ENCODE assay signal across 15 cellular contexts in the genomic region with DNA sequence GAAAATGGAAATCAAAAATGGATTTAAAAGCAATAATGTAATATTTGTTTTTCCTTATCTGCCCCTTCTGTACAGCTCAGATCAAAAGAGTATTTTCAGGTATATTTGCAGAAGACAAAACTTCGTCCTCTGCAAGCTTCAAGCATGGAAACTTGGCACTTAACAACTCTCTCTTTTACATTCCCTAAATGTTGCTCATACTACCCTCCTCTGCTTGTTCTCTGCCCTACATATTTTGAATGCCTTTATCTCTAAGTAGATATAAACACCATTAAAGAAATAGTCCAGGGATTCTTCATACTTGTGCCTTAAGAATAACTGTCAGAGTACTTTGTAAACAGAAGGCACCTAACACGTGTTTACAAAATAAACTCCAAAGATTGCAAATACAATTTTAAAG. TPM values are rescaled to one million over a fixed set of nuclear protein-coding genes. Genes with fewer than 3 reads are reported as not detected.
DNase-seq lines count a peak whose midpoint lies in the region; ATAC-seq, FAIRE-seq and TF ChIP-seq lines count a peak whose summit lies in the region.
"Had no signal": no experiment of that assay in that cellular context is flagged by ENCODE, and none has a peak within 500 bp of the region (broad histone marks: within the 10 kb centered on the region; RNA-seq: fewer than 3 reads in every experiment).

No MANE protein-coding gene starts in this region.

- H3K4me3 Mint-ChIP-seq in astrocyte (ENCODE audit: unreplicated experiment) (no peak overlapping the region), osteocyte (ENCODE audit: unreplicated experiment) (no peak overlapping the region)
- H3K4me3 Mint-ChIP-seq: activated CD4-positive, alpha-beta memory T cell treated with anti-CD3 and anti-CD28 coated beads, Interleukin-2, amount 10 ng/mL, durations not matched to agents 7 days and 5 days; dendritic cell treated with granulocyte-macrophage colony-stimulating factor and Interleukin-4, amounts not matched to agents 40 ng/mL and 50 ng/mL, for 4 days; T-cell had no signal

- H3K36me3 ChIP-seq in astrocyte (ENCODE audit: insufficient read depth, low read length) (no peaks in the 10 kb centered on the region), heart left ventricle (no peaks in the 10 kb centered on the region), psoas muscle (ENCODE audit: insufficient read depth in 1 of 2, low read depth in 1 of 2) (no peaks in the 10 kb centered on the region)

- H3K9ac ChIP-seq in astrocyte (ENCODE audit: low read length): no peak overlapping the region

- H3K4me1 ChIP-seq in astrocyte (ENCODE audit: insufficient read depth, low read length) (peaks cover 11% of the 10 kb centered on the region), heart left ventricle (peaks cover 0 to 11% (median 0%) of the 10 kb centered on the region in 12 donors), psoas muscle (peaks cover 17% of the 10 kb centered on the region)

- no peak overlapping the region for H3K4me3 ChIP-seq in astrocyte (ENCODE audit: insufficient read depth, low read depth, low read length)
- no peak overlapping the region for H3K4me3 ChIP-seq in heart left ventricle
- H3K4me3 ChIP-seq in psoas muscle: no peak overlapping the region

- H3K9me3 ChIP-seq in astrocyte (ENCODE audit: insufficient read depth, low read depth, low read length) (no peaks in the 10 kb centered on the region), heart left ventricle (peaks cover 0 to 3% (median 0%) of the 10 kb centered on the region in 12 donors), psoas muscle (no peaks in the 10 kb centered on the region)

- H3K27me3 Mint-ChIP-seq in astrocyte (ENCODE audit: low read depth, unreplicated experiment): no peaks in the 10 kb centered on the region
- H3K27me3 Mint-ChIP-seq in osteocyte (ENCODE audit: unreplicated experiment): peaks cover 10% of the 10 kb centered on the region

- H3K9me3 Mint-ChIP-seq in astrocyte (ENCODE audit: unreplicated experiment) (peaks cover 4% of the 10 kb centered on the region), osteocyte (ENCODE audit: unreplicated experiment) (no peaks in the 10 kb centered on the region)
- H3K9me3 Mint-ChIP-seq: dendritic cell treated with granulocyte-macrophage colony-stimulating factor and Interleukin-4, amounts not matched to agents 40 ng/mL and 50 ng/mL, for 4 days had no signal

- TF ChIP-seq CTCF in astrocyte (IDR thresholded peaks at IDR 0.05; ENCODE audit: insufficient read depth, low read depth, low read length) (no peak), heart left ventricle (IDR thresholded peaks at IDR 0.05) (no peak), psoas muscle (IDR thresholded peaks at IDR 0.05) (no peak), osteocyte (IDR thresholded peaks at IDR 0.05) (no peak)

- H3K79me2 ChIP-seq in astrocyte (ENCODE audit: insufficient read depth, low read length): no peaks in the 10 kb centered on the region

- peak; percentile 62 for DNase-seq in GM03348 (ENCODE audit: low spot score)
- peak; percentile 82 for DNase-seq in astrocyte (ENCODE audit: low read depth)
- DNase-seq in heart left ventricle: no peak
- no peak for DNase-seq in psoas muscle
- DNase-seq in T-helper 2 cell: no peak
- DNase-seq in osteocyte (ENCODE audit: extremely low spot score, unreplicated experiment): no peak
- no peak for DNase-seq in activated CD8-positive, alpha-beta memory T cell treated with anti-CD3 and anti-CD28 coated beads, Interleukin-2, amount 50 U/mL, for 4 hours
- DNase-seq in dermis blood vessel endothelial cell: no peak
- DNase-seq: activated CD4-positive, alpha-beta memory T cell treated with anti-CD3 and anti-CD28 coated beads, Interleukin-2, amount 10 ng/mL, durations not matched to agents 7 days and 5 days; activated naive CD4-positive, alpha-beta T cell; NCI-H187; NCI-H82; stimulated activated CD8-positive, alpha-beta memory T cell treated with anti-CD3 and anti-CD28 coated beads, Interleukin-4, amount 100 ng/mL, for 48 hours; T-cell had no signal

- no peak for FAIRE-seq in astrocyte (lab: Jason Lieb, UNC)

- H3K27ac Mint-ChIP-seq in astrocyte (ENCODE audit: unreplicated experiment): no peak overlapping the region
- no peak overlapping the region for H3K27ac Mint-ChIP-seq in osteocyte (ENCODE audit: unreplicated experiment)
- H3K27ac Mint-ChIP-seq: activated CD4-positive, alpha-beta memory T cell treated with anti-CD3 and anti-CD28 coated beads, Interleukin-2, amount 10 ng/mL, durations not matched to agents 7 days and 5 days; dendritic cell treated with granulocyte-macrophage colony-stimulating factor and Interleukin-4, amounts not matched to agents 40 ng/mL and 50 ng/mL, for 4 days; T-cell had no signal

- H3K4me2 ChIP-seq in astrocyte (ENCODE audit: low read length): peak overlapping the region; percentile 38

- H3K27me3 ChIP-seq in astrocyte (ENCODE audit: insufficient read depth, low read length) (no peaks in the 10 kb centered on the region), heart left ventricle (no peaks in the 10 kb centered on the region), psoas muscle (ENCODE audit: insufficient read depth in 3 of 3, low read length in 2 of 3) (no peaks in the 10 kb centered on the region)

- H4K20me1 ChIP-seq in astrocyte (ENCODE audit: insufficient read depth, low read length): no peaks in the 10 kb centered on the region

- H3K27ac ChIP-seq in astrocyte (ENCODE audit: low read depth, low read length) (no peak overlapping the region), heart left ventricle (peak overlapping the region in 3 of 12 donors; percentile 0 to 57 (median 28)), psoas muscle (no peak overlapping the region)

- 27 to 37% (median 34%) methylated on average over 2 of the region's 2 CpGs for WGBS in heart left ventricle, 4 donors
- WGBS in psoas muscle, 3 donors: 16 to 38% (median 30%) methylated on average over 2 of the region's 2 CpGs

- ATAC-seq in heart left ventricle: peak; percentile 75 to 88 (median 80)
- peak; percentile 47 to 55 (median 54) for ATAC-seq in psoas muscle
- ATAC-seq: T-cell had no signal

- H3K4me1 Mint-ChIP-seq in astrocyte (ENCODE audit: low read depth, unreplicated experiment) (peaks cover 2% of the 10 kb centered on the region), osteocyte (ENCODE audit: unreplicated experiment) (peaks cover 23% of the 10 kb centered on the region)
- H3K4me1 Mint-ChIP-seq: activated CD4-positive, alpha-beta memory T cell treated with anti-CD3 and anti-CD28 coated beads, Interleukin-2, amount 10 ng/mL, durations not matched to agents 7 days and 5 days; T-cell had no signal

- no peak overlapping the region for H2AFZ ChIP-seq in astrocyte (ENCODE audit: low read depth, low read length)

- intact Hi-C loops in heart left ventricle (cut with DNase I) (no loop called here), psoas muscle (cut with DNase I) (no loop called here)

- H3K36me3 Mint-ChIP-seq in astrocyte (ENCODE audit: low read depth, unreplicated experiment) (no peaks in the 10 kb centered on the region), osteocyte (ENCODE audit: unreplicated experiment) (no peaks in the 10 kb centered on the region)
- H3K36me3 Mint-ChIP-seq: T-cell had no signal

- TF ChIP-seq POLR2A in heart left ventricle (IDR thresholded peaks at IDR 0.05): no peak

RNA-seq across cellular contexts. Expression of gene SMC2, which starts 19.2 kb away (rescaled TPM):
- total RNA-seq in astrocyte (9.4 and 9.8 TPM in 2 replicates), heart left ventricle (10 to 100 TPM in 8 of 9 donors, 1 to 10 TPM in 1; 9.0 to 22.9 (median 16.2) TPM), psoas muscle (1 to 10 TPM; 3.1 to 6.3 (median 3.2) TPM), osteocyte (11.7 and 13.1 TPM in 2 replicates), dermis blood vessel endothelial cell (15.5 and 38.1 TPM in 2 replicates)
- polyA plus RNA-seq in heart left ventricle (1 to 10 TPM; 1.9 to 9.9 TPM), psoas muscle (1 to 10 TPM; 1.6 to 6.1 (median 2.6) TPM)

Comparison
In these comparisons a context has a peak if more than half of its experiments do, and no peak if none do; other contexts are left out.
1. DNase-seq: peak in GM03348 (single experiment) and astrocyte (single experiment); none in heart left ventricle (0 of 5), psoas muscle (0 of 2), T-helper 2 cell (0 of 5), osteocyte (single experiment), activated CD8-positive, alpha-beta memory T cell treated with anti-CD3 and anti-CD28 coated beads, Interleukin-2, amount 50 U/mL, for 4 hours (single experiment) and dermis blood vessel endothelial cell (single experiment).